ENCODE assay signal across 18 cellular contexts in the genomic region with DNA sequence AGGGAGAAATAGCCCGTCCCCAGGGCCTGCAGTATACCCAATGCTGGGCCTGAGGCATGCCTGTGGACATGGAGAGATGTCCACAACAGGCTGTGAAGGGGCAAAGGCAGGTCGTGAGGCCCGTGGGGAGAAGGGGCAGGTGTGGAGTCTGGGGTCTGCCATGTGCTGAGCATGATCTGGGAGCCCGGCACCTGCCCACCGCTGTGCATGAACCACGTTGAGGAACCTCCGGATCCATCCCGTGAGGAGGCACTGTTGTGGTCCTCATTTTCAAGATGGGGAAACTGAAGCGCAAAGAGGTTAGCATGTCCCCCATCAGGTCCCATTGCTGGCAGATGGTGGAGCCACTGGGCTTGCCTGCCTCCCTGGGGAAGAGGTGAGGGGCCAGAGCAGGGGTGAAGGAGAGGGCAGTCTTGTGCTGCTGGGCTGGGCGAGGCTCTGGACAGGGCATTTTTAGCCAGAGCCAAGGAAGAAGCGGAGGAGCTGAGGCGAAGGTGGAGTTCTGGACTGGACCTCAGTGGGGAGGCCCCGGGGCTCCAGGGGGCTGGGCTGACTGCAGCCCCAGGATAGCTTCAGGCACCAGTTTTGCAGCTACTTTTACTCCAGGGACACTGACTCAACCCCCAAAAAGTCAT. TPM values are rescaled to one million over a fixed set of nuclear protein-coding genes. Genes with fewer than 3 reads are reported as not detected.
DNase-seq lines count a peak whose midpoint lies in the region; ATAC-seq and TF ChIP-seq lines count a peak whose summit lies in the region.
"Had no signal": no experiment of that assay in that cellular context is flagged by ENCODE, and none has a peak within 500 bp of the region (broad histone marks: within the 10 kb centered on the region; RNA-seq: fewer than 3 reads in every experiment).

No MANE protein-coding gene starts in this region.

- intact Hi-C loops in adrenal gland (cut with DNase I) = no loop called here
- intact Hi-C loops in activated T-helper 2 cell treated with anti-CD3 and anti-CD28 coated beads, Interferon-gamma antibody, Interleukin-2, Interleukin-4, amounts not matched to agents 10 μg/mL and 5 μg/mL and 100 μg/mL, durations not matched to agents 14 hours and 24 hours and 36 hours (cut with micrococcal nuclease) = no loop called here

- no peaks in the 10 kb centered on the region for H3K9me3 ChIP-seq in CD4-positive, CD25-positive, alpha-beta regulatory T cell (ENCODE audit: control insufficient read depth in 2 of 2, low read length in 2 of 2)
- H3K9me3 ChIP-seq in adrenal gland (replicated peaks in 1 of 3) (no peaks in the 10 kb centered on the region), neuronal stem cell (replicated peaks in 1 of 2; ENCODE audit: control insufficient read depth in 2 of 2, insufficient read depth in 1 of 2, low read depth in 1 of 2, low read length in 2 of 2) (peaks cover 0 to 2% of the 10 kb centered on the region in 2 donors)
- H3K9me3 ChIP-seq: BLaER1, HAP-1 had no signal

- no peak overlapping the region for H3K4me3 Mint-ChIP-seq in CD4-positive, CD25-positive, alpha-beta regulatory T cell
- H3K4me3 Mint-ChIP-seq in HFFc6 = no peak overlapping the region
- no peak overlapping the region for H3K4me3 Mint-ChIP-seq in activated T-helper 2 cell treated with anti-CD3 and anti-CD28 coated beads, Interferon-gamma antibody, Interleukin-2, Interleukin-4, amounts not matched to agents 10 μg/mL and 5 μg/mL and 100 μg/mL, durations not matched to agents 14 hours and 24 hours and 36 hours (ENCODE audit: low read depth)
- H3K4me3 Mint-ChIP-seq: CD8-positive, alpha-beta memory T cell had no signal

- no peak overlapping the region for H2BK15ac ChIP-seq in neuronal stem cell (ENCODE audit: low read length)

- H4K8ac ChIP-seq in neuronal stem cell (ENCODE audit: low read depth, low read length) = no peak overlapping the region

- H2BK5ac ChIP-seq in neuronal stem cell (ENCODE audit: low read length) = peak overlapping the region; percentile 9

- no peak overlapping the region for H2BK120ac ChIP-seq in neuronal stem cell (ENCODE audit: low read depth, low read length)

- peaks cover 18% of the 10 kb centered on the region for H3K36me3 ChIP-seq in CD4-positive, CD25-positive, alpha-beta regulatory T cell (ENCODE audit: control insufficient read depth, insufficient read depth, low read length)
- peaks cover 0 to 38% of the 10 kb centered on the region in 2 donors for H3K36me3 ChIP-seq in adrenal gland (replicated peaks in 1 of 2)
- peaks cover 12 to 33% of the 10 kb centered on the region in 2 donors for H3K36me3 ChIP-seq in neuronal stem cell (replicated peaks in 1 of 2; ENCODE audit: control insufficient read depth in 2 of 2, insufficient read depth in 2 of 2, low read length in 2 of 2)

- peak overlapping the region; percentile 68 for H3K23ac ChIP-seq in neuronal stem cell (ENCODE audit: low read depth, low read length, poor library complexity)

- peaks cover 2% of the 10 kb centered on the region for H3K79me1 ChIP-seq in neuronal stem cell (ENCODE audit: low read depth, low read length)

- no peaks in the 10 kb centered on the region for H3K27me3 Mint-ChIP-seq in CD4-positive, CD25-positive, alpha-beta regulatory T cell
- H3K27me3 Mint-ChIP-seq in HFFc6 (ENCODE audit: insufficient read depth) = peaks cover 25% of the 10 kb centered on the region
- H3K27me3 Mint-ChIP-seq in activated T-helper 2 cell treated with anti-CD3 and anti-CD28 coated beads, Interferon-gamma antibody, Interleukin-2, Interleukin-4, amounts not matched to agents 10 μg/mL and 5 μg/mL and 100 μg/mL, durations not matched to agents 14 hours and 24 hours and 36 hours (ENCODE audit: low read depth) = no peaks in the 10 kb centered on the region
- H3K27me3 Mint-ChIP-seq: CD8-positive, alpha-beta memory T cell had no signal

- no peaks in the 10 kb centered on the region for H3K9me3 Mint-ChIP-seq in CD4-positive, CD25-positive, alpha-beta regulatory T cell
- no peaks in the 10 kb centered on the region for H3K9me3 Mint-ChIP-seq in HFFc6
- no peaks in the 10 kb centered on the region for H3K9me3 Mint-ChIP-seq in activated T-helper 2 cell treated with anti-CD3 and anti-CD28 coated beads, Interferon-gamma antibody, Interleukin-2, Interleukin-4, amounts not matched to agents 10 μg/mL and 5 μg/mL and 100 μg/mL, durations not matched to agents 14 hours and 24 hours and 36 hours
- H3K9me3 Mint-ChIP-seq: CD8-positive, alpha-beta memory T cell had no signal

- TF ChIP-seq POLR2A in adrenal gland (IDR thresholded peaks at IDR 0.05) = no peak

- ATAC-seq in CD4-positive, CD25-positive, alpha-beta regulatory T cell (ENCODE audit: low read depth in 2 of 2) = no peak
- ATAC-seq in GM18907 (IDR thresholded peaks at IDR 0.05; ENCODE audit: unreplicated experiment) = no peak
- ATAC-seq: Panc1 had no signal

- no peak for DNase-seq in CD4-positive, CD25-positive, alpha-beta regulatory T cell
- DNase-seq in HFFc6 (no peak), adrenal gland (no peak), neuronal stem cell (ENCODE audit: low spot score) (no peak), DMS 273 treated with DMSO at 0.1 percent for 48 hours (lab: John Stamatoyannopoulos, UW) (no peak)
- DNase-seq in activated T-helper 2 cell treated with anti-CD3 and anti-CD28 coated beads, Interferon-gamma antibody, Interleukin-2, Interleukin-4, amounts not matched to agents 10 μg/mL and 5 μg/mL and 100 μg/mL, durations not matched to agents 14 hours and 24 hours and 36 hours (ENCODE audit: low spot score) = no peak
- DNase-seq: CD8-positive, alpha-beta memory T cell; DMS79 treated with DMSO at 0.1 percent for 48 hours; NCI-H1105; NCI-H1694; NCI-H524; Right ventricle myocardium superior had no signal

- no peaks in the 10 kb centered on the region for H3K27me3 ChIP-seq in CD4-positive, CD25-positive, alpha-beta regulatory T cell (ENCODE audit: control insufficient read depth, insufficient read depth, low read length)
- H3K27me3 ChIP-seq in adrenal gland (no peaks in the 10 kb centered on the region), neuronal stem cell (ENCODE audit: control insufficient read depth in 3 of 3, insufficient read depth in 3 of 3, low read depth in 1 of 3, low read length in 3 of 3) (no peaks in the 10 kb centered on the region)
- H3K27me3 ChIP-seq: BLaER1 had no signal

- H3K4me1 ChIP-seq in CD4-positive, CD25-positive, alpha-beta regulatory T cell (ENCODE audit: control insufficient read depth, insufficient read depth, low read length, poor library complexity, severe bottlenecking) = no peaks in the 10 kb centered on the region
- H3K4me1 ChIP-seq in adrenal gland (replicated peaks in 1 of 2) (peaks cover 14 to 24% of the 10 kb centered on the region in 2 donors), neuronal stem cell (ENCODE audit: control insufficient read depth in 2 of 2, insufficient read depth in 1 of 2, low read depth in 1 of 2, low read length in 2 of 2) (peaks cover 3 to 7% of the 10 kb centered on the region in 2 donors)
- H3K4me1 ChIP-seq: HAP-1 had no signal

- H3K4me1 Mint-ChIP-seq in CD4-positive, CD25-positive, alpha-beta regulatory T cell = no peaks in the 10 kb centered on the region
- peaks cover 34% of the 10 kb centered on the region for H3K4me1 Mint-ChIP-seq in HFFc6 (ENCODE audit: low read depth)
- no peaks in the 10 kb centered on the region for H3K4me1 Mint-ChIP-seq in activated T-helper 2 cell treated with anti-CD3 and anti-CD28 coated beads, Interferon-gamma antibody, Interleukin-2, Interleukin-4, amounts not matched to agents 10 μg/mL and 5 μg/mL and 100 μg/mL, durations not matched to agents 14 hours and 24 hours and 36 hours (ENCODE audit: low read depth)
- H3K4me1 Mint-ChIP-seq: CD8-positive, alpha-beta memory T cell had no signal

- H3K4ac ChIP-seq in neuronal stem cell (ENCODE audit: low read length) = no peak overlapping the region

- H3K4me3 ChIP-seq in CD4-positive, CD25-positive, alpha-beta regulatory T cell (ENCODE audit: low read depth, low read length) = no peak overlapping the region
- H3K4me3 ChIP-seq in adrenal gland (no peak overlapping the region), neuronal stem cell (ENCODE audit: low read length in 2 of 2) (no peak overlapping the region)
- H3K4me3 ChIP-seq: BLaER1, HAP-1, SK-N-MC had no signal

- no peak overlapping the region for H4K91ac ChIP-seq in neuronal stem cell (ENCODE audit: low read depth, low read length, poor library complexity)

- no peak for TF ChIP-seq CTCF in HFFc6 (IDR thresholded peaks at IDR 0.05)
- TF ChIP-seq CTCF in adrenal gland (IDR thresholded peaks at IDR 0.05) = no peak

- H3K36me3 Mint-ChIP-seq in CD4-positive, CD25-positive, alpha-beta regulatory T cell = peaks cover 14% of the 10 kb centered on the region
- H3K36me3 Mint-ChIP-seq in HFFc6 (ENCODE audit: low read depth) = peaks cover 18% of the 10 kb centered on the region; the same call in 1 of the 2 replicates
- H3K36me3 Mint-ChIP-seq in activated T-helper 2 cell treated with anti-CD3 and anti-CD28 coated beads, Interferon-gamma antibody, Interleukin-2, Interleukin-4, amounts not matched to agents 10 μg/mL and 5 μg/mL and 100 μg/mL, durations not matched to agents 14 hours and 24 hours and 36 hours (ENCODE audit: low read depth) = peaks cover 12% of the 10 kb centered on the region

- no peak overlapping the region for H3K18ac ChIP-seq in neuronal stem cell (ENCODE audit: low read length)

- H3K9ac ChIP-seq in neuronal stem cell (ENCODE audit: low read depth, low read length, poor library complexity) = no peak overlapping the region
- H3K9ac ChIP-seq: BLaER1, KMS-11 had no signal

- no peak overlapping the region for H3K4me2 ChIP-seq in neuronal stem cell (ENCODE audit: insufficient read depth, low read length, poor library complexity, severe bottlenecking)
- H3K4me2 ChIP-seq: BLaER1, KMS-11 had no signal

- no peak overlapping the region for H2AFZ ChIP-seq in neuronal stem cell (ENCODE audit: low read length)

- H2BK12ac ChIP-seq in neuronal stem cell (ENCODE audit: low read length) = no peak overlapping the region

- no peak overlapping the region for H3K14ac ChIP-seq in neuronal stem cell (ENCODE audit: low read length)

- H3K27ac Mint-ChIP-seq in CD4-positive, CD25-positive, alpha-beta regulatory T cell = peak overlapping the region in 2 of 3 donors; percentile 42 to 88
- H3K27ac Mint-ChIP-seq in HFFc6 = peak overlapping the region; percentile 77
- H3K27ac Mint-ChIP-seq in activated T-helper 2 cell treated with anti-CD3 and anti-CD28 coated beads, Interferon-gamma antibody, Interleukin-2, Interleukin-4, amounts not matched to agents 10 μg/mL and 5 μg/mL and 100 μg/mL, durations not matched to agents 14 hours and 24 hours and 36 hours = no peak overlapping the region

- WGBS in adrenal gland, 4 donors = 86 to 90% (median 89%) methylated on average over 10 to 13 of the region's 13 CpGs
- no CpG with 5 or more reads among the region's 13 CpGs for WGBS in neuronal stem cell (ENCODE audit: extremely low coverage in 2 of 2, insufficient read length in 2 of 2, insufficient replicate concordance in 1 of 2), 2 donors

- no peak overlapping the region for H2AK5ac ChIP-seq in neuronal stem cell (ENCODE audit: low read depth, low read length)

- H3K27ac ChIP-seq in CD4-positive, CD25-positive, alpha-beta regulatory T cell (ENCODE audit: insufficient read depth, low read length, poor library complexity, severe bottlenecking) = no peak overlapping the region
- peak overlapping the region in 3 of 5 donors; percentile 14 to 34 (median 30) for H3K27ac ChIP-seq in adrenal gland
- H3K27ac ChIP-seq in neuronal stem cell (replicated peaks; ENCODE audit: low read length) = no peak overlapping the region
- H3K27ac ChIP-seq: BLaER1, KMS-11, SK-N-MC had no signal

RNA-seq across cellular contexts. Expression of a gene that starts 46.5 kb away (rescaled TPM):
- 24.0 TPM for total RNA-seq in CD4-positive, CD25-positive, alpha-beta regulatory T cell
- polyA plus RNA-seq in CD4-positive, CD25-positive, alpha-beta regulatory T cell = 1 to 10 TPM; 3.9 to 7.2 (median 5.2) TPM
- 10 to 100 TPM; 12.1 to 15.9 (median 13.4) TPM for total RNA-seq in HFFc6 (2021; fragmentation: NEBNext Ultra II Directional; extraction: Animal tissue kit (Norgen Biotek cat#: 25700))
- 10 to 100 TPM; 18.3 to 31.0 (median 29.3) TPM for total RNA-seq in adrenal gland
- polyA plus RNA-seq in adrenal gland = 10 to 100 TPM in 2 of 3 donors, 1 to 10 TPM in 1; 6.8 to 74.8 (median 36.8) TPM
- polyA plus RNA-seq in neuronal stem cell (2013, experiment 1 of 2) = 7.6 TPM
- 7.2 TPM for polyA plus RNA-seq in neuronal stem cell (2013, experiment 2 of 2)
- total RNA-seq in activated T-helper 2 cell treated with anti-CD3 and anti-CD28 coated beads, Interferon-gamma antibody, Interleukin-2, Interleukin-4, amounts not matched to agents 10 μg/mL and 5 μg/mL and 100 μg/mL, durations not matched to agents 14 hours and 24 hours and 36 hours = 26.4 and 26.6 TPM in 2 replicates

RNA-seq across cellular contexts. Expression of a gene that starts 46.6 kb away (rescaled TPM):
- 1,070 TPM for total RNA-seq in CD4-positive, CD25-positive, alpha-beta regulatory T cell
- polyA plus RNA-seq in CD4-positive, CD25-positive, alpha-beta regulatory T cell = 1,000 to 10,000 TPM; 1,415 to 2,269 (median 1,793) TPM
- total RNA-seq in HFFc6 (2021; fragmentation: NEBNext Ultra II Directional; extraction: Animal tissue kit (Norgen Biotek cat#: 25700)) = 1,000 to 10,000 TPM in 4 of 6 experiments, 100 to 1,000 TPM in 2; 953 to 1,196 (median 1,072) TPM
- 1,000 to 10,000 TPM in 6 of 8 donors, 100 to 1,000 TPM in 2; 879 to 2,396 (median 1,368) TPM for total RNA-seq in adrenal gland
- polyA plus RNA-seq in adrenal gland = 1,000 to 10,000 TPM; 1,610 to 4,212 (median 2,925) TPM
- polyA plus RNA-seq in neuronal stem cell (2013, experiment 1 of 2) = 3,244 TPM
- polyA plus RNA-seq in neuronal stem cell (2013, experiment 2 of 2) = 3,233 TPM
- 1,311 and 1,325 TPM in 2 replicates for total RNA-seq in activated T-helper 2 cell treated with anti-CD3 and anti-CD28 coated beads, Interferon-gamma antibody, Interleukin-2, Interleukin-4, amounts not matched to agents 10 μg/mL and 5 μg/mL and 100 μg/mL, durations not matched to agents 14 hours and 24 hours and 36 hours

Comparison
In these comparisons a context has a peak if more than half of its experiments do, and no peak if none do; other contexts are left out.
1. H3K27ac ChIP-seq: peak in adrenal gland (3 of 5); none in CD4-positive, CD25-positive, alpha-beta regulatory T cell (single experiment) and neuronal stem cell (single experiment).